9 cellular contexts compared by ENCODE assay signal in genomic region chr3:15327941-15328340, GRCh38. TPM values are rescaled to one million over a fixed set of nuclear protein-coding genes. Genes with fewer than 3 reads are reported as not detected.
DNase-seq lines count a peak whose midpoint lies in the region; ATAC-seq, FAIRE-seq and TF ChIP-seq lines count a peak whose summit lies in the region.
"Had no signal": no experiment of that assay in that cellular context is flagged by ENCODE, and none has a peak within 500 bp of the region (broad histone marks: within the 10 kb centered on the region; RNA-seq: fewer than 3 reads in every experiment).

No MANE protein-coding gene starts in this region.

- H3K9me3 ChIP-seq in smooth muscle cell (replicated peaks; ENCODE audit: low read depth) (no peaks in the 10 kb centered on the region), small intestine (ENCODE audit: control insufficient read depth, low read depth) (no peaks in the 10 kb centered on the region), kidney (ENCODE audit: control insufficient read depth in 1 of 2, low read length in 2 of 2) (no peaks in the 10 kb centered on the region)

- no peaks in the 10 kb centered on the region for H4K20me1 ChIP-seq in smooth muscle cell (ENCODE audit: low read depth)

- no peak overlapping the region for H3K9ac ChIP-seq in smooth muscle cell (ENCODE audit: low read depth)
- no peak overlapping the region for H3K9ac ChIP-seq in kidney (ENCODE audit: low read length in 2 of 2)

- H3K36me3 ChIP-seq in smooth muscle cell (ENCODE audit: low read depth), result no peaks in the 10 kb centered on the region
- H3K36me3 ChIP-seq in small intestine (ENCODE audit: control insufficient read depth in 2 of 2, insufficient read depth in 2 of 2, low read length in 2 of 2), result no peaks in the 10 kb centered on the region
- peaks cover 0 to 3% of the 10 kb centered on the region in 2 donors for H3K36me3 ChIP-seq in kidney (ENCODE audit: control insufficient read depth in 1 of 2, insufficient read depth in 2 of 2, low read length in 2 of 2)

- WGBS in smooth muscle cell (ENCODE audit: low lambda C conversion rate), result 71% methylated on average over 7 of the region's 7 CpGs
- 50 to 66% (median 59%) methylated on average over 7 of the region's 7 CpGs for WGBS in small intestine, 3 donors

- no peak for ATAC-seq in GM18519 (IDR thresholded peaks at IDR 0.05; ENCODE audit: low FRiP score, unreplicated experiment)

- H3K4me3 ChIP-seq in smooth muscle cell (no peak overlapping the region), small intestine (ENCODE audit: low read depth in 1 of 2, low read length in 2 of 2) (no peak overlapping the region), kidney (ENCODE audit: low read length in 2 of 2) (no peak overlapping the region)
- H3K4me3 ChIP-seq: SK-N-MC had no signal

- H3F3A ChIP-seq in smooth muscle cell (ENCODE audit: low read depth), result peaks cover 13% of the 10 kb centered on the region

- H3K4me2 ChIP-seq in smooth muscle cell, result no peak overlapping the region

- FAIRE-seq in small intestine (lab: Jason Lieb, UNC) (no peak), kidney (lab: Jason Lieb, UNC) (no peak)

- no peak overlapping the region for H2AFZ ChIP-seq in smooth muscle cell (ENCODE audit: low read depth)

- H3K4me1 ChIP-seq in smooth muscle cell (ENCODE audit: low read depth) (peaks cover 36% of the 10 kb centered on the region), small intestine (ENCODE audit: control insufficient read depth in 2 of 2, insufficient read depth in 1 of 2, low read depth in 1 of 2, low read length in 1 of 2) (peaks cover 0 to 2% of the 10 kb centered on the region in 2 donors), kidney (ENCODE audit: control insufficient read depth in 1 of 2, insufficient read depth in 1 of 2, low read depth in 1 of 2, low read length in 2 of 2) (peaks cover 29 to 33% of the 10 kb centered on the region in 2 donors)

- H3K79me2 ChIP-seq in smooth muscle cell (ENCODE audit: low read depth), result peaks cover 39% of the 10 kb centered on the region

- intact Hi-C loops in kidney (cut with DNase I), result no loop called here

- TF ChIP-seq CTCF in smooth muscle cell (IDR thresholded peaks at IDR 0.05; ENCODE audit: borderline replicate concordance, insufficient read depth, poor library complexity, severe bottlenecking) (no peak), kidney (IDR thresholded peaks at IDR 0.05; ENCODE audit: borderline replicate concordance, extremely low read depth, insufficient read depth) (no peak)

- peak; percentile 43 for DNase-seq in activated naive CD4-positive, alpha-beta T cell treated with Interleukin-2 at 50 U/mL for 16 hours
- no peak for DNase-seq in activated naive CD4-positive, alpha-beta T cell (lab: John Stamatoyannopoulos, UW)
- DNase-seq in NCI-H2107 (lab: John Stamatoyannopoulos, UW), result peak; percentile 68
- peak; percentile 93 to 98 for DNase-seq in dermis microvascular lymphatic vessel endothelial cell (ENCODE audit: low read depth in 2 of 2)
- DNase-seq in smooth muscle cell (lab: John Stamatoyannopoulos, UW; ENCODE audit: unreplicated experiment), result no peak
- no peak for DNase-seq in small intestine
- DNase-seq in kidney, result no peak

- peak overlapping the region; percentile 57 for H3K27ac ChIP-seq in smooth muscle cell (ENCODE audit: low read depth)
- H3K27ac ChIP-seq in small intestine (ENCODE audit: low read depth in 1 of 2, low read length in 1 of 2), result peak overlapping the region in 1 of 2 donors; percentile 3
- peak overlapping the region in 1 of 2 donors; percentile 22 for H3K27ac ChIP-seq in kidney (ENCODE audit: low read depth in 2 of 2, low read length in 2 of 2)
- H3K27ac ChIP-seq: SK-N-MC had no signal

- H3K27me3 ChIP-seq in smooth muscle cell (ENCODE audit: low read depth) (no peaks in the 10 kb centered on the region), small intestine (ENCODE audit: control insufficient read depth in 2 of 2, insufficient read depth in 2 of 2, low read length in 2 of 2) (no peaks in the 10 kb centered on the region)

RNA-seq across cellular contexts. Expression of gene SH3BP5, which starts 4.4 kb away (rescaled TPM):
- 53.1 and 56.3 TPM in 2 replicates for total RNA-seq in dermis microvascular lymphatic vessel endothelial cell
- total RNA-seq in smooth muscle cell, result 7.9 and 12.7 TPM in 2 replicates
- 10.7 and 15.3 TPM in 2 replicates for polyA plus RNA-seq in smooth muscle cell
- polyA plus RNA-seq in small intestine, result 10 to 100 TPM in 2 of 3 donors, 1 to 10 TPM in 1; 4.9 to 24.0 (median 14.3) TPM
- total RNA-seq in kidney, result 109 TPM
- polyA plus RNA-seq in kidney (ENCODE audit: insufficient read depth, low read depth, low replicate concordance), result 39.1 TPM

Comparison
In these comparisons a context has a peak if more than half of its experiments do, and no peak if none do; other contexts are left out.
1. DNase-seq: peak in activated naive CD4-positive, alpha-beta T cell treated with Interleukin-2 at 50 U/mL for 16 hours (single experiment), NCI-H2107 (single experiment) and dermis microvascular lymphatic vessel endothelial cell (2 of 2); none in activated naive CD4-positive, alpha-beta T cell (0 of 4), smooth muscle cell (single experiment), small intestine (single experiment) and kidney (single experiment).